Comparison of ENCODE assay signal across 9 cellular contexts in genomic region chr4:136471051-136471450, GRCh38.
"Had no signal": no experiment of that assay in that cellular context is flagged by ENCODE, and none has a peak within 500 bp of the region (broad histone marks: within the 10 kb centered on the region; RNA-seq: fewer than 3 reads in every experiment).

No MANE protein-coding gene starts in this region.

- H3K9ac ChIP-seq: GM23248 had no signal

- H2AFZ ChIP-seq: GM23248, GM23338 had no signal

- ATAC-seq: GM23338, HCT116 had no signal

- H3K27ac Mint-ChIP-seq: GM23338, HFFc6 had no signal

- DNase-seq: GM23248, GOT3, H7, H9, HCEC 1CT, HFFc6 had no signal

- H3K4me2 ChIP-seq: GM23338 had no signal

- FAIRE-seq: H54 had no signal

- H3K4me1 Mint-ChIP-seq: GM23338 had no signal

- H3K4me3 ChIP-seq: GM23248, GM23338 had no signal

- H3K27ac ChIP-seq: GM23248 had no signal

- H3K4me3 Mint-ChIP-seq: GM23338, H9, HFFc6 had no signal
